Comparison of ENCODE assay signal across 15 cellular contexts in the genomic region with DNA sequence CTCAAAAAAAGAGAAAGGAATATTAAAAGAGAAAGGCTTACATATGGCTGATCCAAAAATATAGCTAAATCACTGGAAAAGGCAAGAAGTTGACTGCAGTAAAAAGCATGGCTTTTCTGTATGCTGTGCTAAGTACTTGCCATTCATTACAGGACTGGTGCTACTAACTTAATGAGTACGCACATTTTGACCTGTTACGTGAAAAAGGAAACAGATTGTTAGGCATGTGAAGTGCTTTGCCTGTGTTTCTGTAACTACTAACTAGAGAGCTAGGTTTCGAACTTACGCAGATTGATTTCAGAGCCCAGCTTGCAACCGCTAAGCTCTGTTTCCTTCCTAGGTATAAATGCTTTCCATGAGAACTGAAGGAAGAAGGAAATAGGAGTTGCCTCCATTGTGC. TPM values are rescaled to one million over a fixed set of nuclear protein-coding genes. Genes with fewer than 3 reads are reported as not detected.
"Had no signal": no experiment of that assay in that cellular context is flagged by ENCODE, and none has a peak within 500 bp of the region (broad histone marks: within the 10 kb centered on the region; RNA-seq: fewer than 3 reads in every experiment).

No MANE protein-coding gene starts in this region.

- H3K4me3 ChIP-seq: heart left ventricle, suprapubic skin had no signal

- H3K27me3 Mint-ChIP-seq: type B pancreatic cell had no signal

- H3K9me3 Mint-ChIP-seq: activated T-helper 2 cell treated with anti-CD3 and anti-CD28 coated beads, Interferon-gamma antibody, Interleukin-2, Interleukin-4, amounts not matched to agents 10 μg/mL and 5 μg/mL and 100 μg/mL, durations not matched to agents 14 hours and 24 hours and 36 hours; type B pancreatic cell had no signal

- H3K27ac ChIP-seq: heart left ventricle, suprapubic skin had no signal

- H3K27me3 ChIP-seq: heart left ventricle, suprapubic skin had no signal

- FAIRE-seq: astrocyte, endothelial cell of umbilical vein, islet of Langerhans had no signal

- DNase-seq: activated CD4-positive, alpha-beta T cell treated with anti-CD3 and anti-CD28 coated beads for 4 hours; foreskin melanocyte; heart left ventricle; mammary epithelial cell; nephron progenitor cell; stimulated activated CD4-positive, alpha-beta T cell treated with anti-CD3 and anti-CD28 coated beads, Interleukin-2, amount 100 ng/mL, for 24 hours; stimulated activated naive CD4-positive, alpha-beta T cell had no signal

- ATAC-seq: heart left ventricle, sciatic nerve had no signal

RNA-seq across cellular contexts. Expression of a gene that starts 19.4 kb away (rescaled TPM):
- total RNA-seq: activated T-helper 2 cell treated with anti-CD3 and anti-CD28 coated beads, Interferon-gamma antibody, Interleukin-2, Interleukin-4, amounts not matched to agents 10 μg/mL and 5 μg/mL and 100 μg/mL, durations not matched to agents 14 hours and 24 hours and 36 hours; astrocyte; endothelial cell of umbilical vein; mammary epithelial cell; pulmonary artery endothelial cell had no signal
